10 cellular contexts compared by ENCODE assay signal in the genomic region with DNA sequence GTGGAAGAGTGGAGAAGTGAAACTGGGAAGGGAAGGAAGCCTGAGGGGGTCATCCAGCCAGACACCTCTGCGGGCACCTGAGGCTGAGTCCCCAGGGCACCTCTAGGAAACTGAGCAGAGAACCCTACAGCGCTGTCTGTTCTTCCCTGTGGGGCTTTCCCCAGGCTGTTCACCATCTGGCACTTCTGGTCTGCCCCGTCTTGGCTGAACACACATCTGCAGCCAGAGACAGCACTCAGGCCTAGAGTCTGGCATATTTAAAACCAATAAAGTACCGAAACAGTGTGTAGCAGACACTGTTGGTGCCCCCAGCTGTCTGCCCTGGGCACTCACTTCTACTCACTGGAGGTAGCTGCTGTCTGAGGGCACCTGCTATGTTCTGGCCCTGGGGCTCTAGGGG. TPM values are rescaled to one million over a fixed set of nuclear protein-coding genes. Genes with fewer than 3 reads are reported as not detected.
DNase-seq lines count a peak whose midpoint lies in the region; ATAC-seq, FAIRE-seq and TF ChIP-seq lines count a peak whose summit lies in the region.
"Had no signal": no experiment of that assay in that cellular context is flagged by ENCODE, and none has a peak within 500 bp of the region (broad histone marks: within the 10 kb centered on the region; RNA-seq: fewer than 3 reads in every experiment).

No MANE protein-coding gene starts in this region.

- intact Hi-C loops in pancreas (cut with DNase I): no loop called here

- peak; percentile 78 for ATAC-seq in GM18870 (IDR thresholded peaks at IDR 0.05; ENCODE audit: unreplicated experiment)
- peak; percentile 93 for ATAC-seq in HG02588 (IDR thresholded peaks at IDR 0.05; ENCODE audit: unreplicated experiment)
- ATAC-seq in HG03469 (IDR thresholded peaks at IDR 0.05; ENCODE audit: unreplicated experiment): peak; percentile 64
- peak; percentile 96 to 98 for ATAC-seq in naive B cell (ENCODE audit: low read depth in 2 of 2)
- no peak for ATAC-seq in pancreas
- ATAC-seq: activated T-cell treated with anti-CD3 and anti-CD28 coated beads, Interleukin-2, amount 50 U/mL, for 72 hours had no signal

- H3K27ac ChIP-seq in pancreas: no peak overlapping the region

- DNase-seq in naive B cell (peak; percentile 70), HTR-8/SVneo (ENCODE audit: insufficient read length, low spot score) (no peak), pancreas (no peak)
- DNase-seq in activated naive CD4-positive, alpha-beta T cell treated with anti-CD3 and anti-CD28 coated beads, Interleukin-2, amount 50 U/mL, for 16 hours: no peak
- no peak for DNase-seq in stimulated activated CD4-positive, alpha-beta T cell treated with anti-CD3 and anti-CD28 coated beads, Interleukin-4, amount 100 ng/mL, for 4 hours
- DNase-seq: activated T-cell treated with anti-CD3 and anti-CD28 coated beads, Interleukin-2, amount 50 U/mL, for 72 hours had no signal

- no peaks in the 10 kb centered on the region for H3K4me1 ChIP-seq in pancreas

- peak overlapping the region; percentile 14 to 95 (median 76) for H3K27ac Mint-ChIP-seq in naive B cell
- H3K27ac Mint-ChIP-seq: activated T-cell treated with anti-CD3 and anti-CD28 coated beads, Interleukin-2, amount 50 U/mL, for 72 hours had no signal

- TF ChIP-seq CTCF in pancreas (IDR thresholded peaks at IDR 0.05): no peak

- H3K27me3 Mint-ChIP-seq in naive B cell: no peaks in the 10 kb centered on the region

- H3K4me3 ChIP-seq in pancreas: no peak overlapping the region

- H3K4me1 Mint-ChIP-seq in naive B cell: peaks cover 23 to 36% (median 31%) of the 10 kb centered on the region in 3 donors

- H3K36me3 Mint-ChIP-seq in naive B cell: peaks cover 0 to 4% of the 10 kb centered on the region in 2 donors

- no peaks in the 10 kb centered on the region for H3K27me3 ChIP-seq in pancreas

- H3K9me3 ChIP-seq in pancreas: no peaks in the 10 kb centered on the region

- FAIRE-seq in HTR-8/SVneo (lab: Jason Lieb, UNC): no peak
- no peak for FAIRE-seq in pancreas (lab: Jason Lieb, UNC)
- FAIRE-seq: colon had no signal

- H3K9me3 Mint-ChIP-seq in naive B cell: peaks cover 0 to 15% (median 5%) of the 10 kb centered on the region in 7 donors

- no peaks in the 10 kb centered on the region for H3K36me3 ChIP-seq in pancreas

- WGBS in pancreas, 2 donors: 83 to 84% methylated on average over 4 of the region's 4 CpGs

- H3K4me3 Mint-ChIP-seq in naive B cell: peak overlapping the region in 5 of 8 donors; percentile 0 to 77 (median 24)
- H3K4me3 Mint-ChIP-seq: activated T-cell treated with anti-CD3 and anti-CD28 coated beads, Interleukin-2, amount 50 U/mL, for 72 hours had no signal

RNA-seq across cellular contexts. Expression of a gene that starts 9.4 kb away (rescaled TPM):
- polyA plus RNA-seq in naive B cell (ENCODE audit: low read depth in 6 of 6): 10 to 100 TPM in 4 of 6 donors, 1 to 10 TPM in 2; 3.9 to 18.4 (median 12.1) TPM
- total RNA-seq in pancreas: 10 to 100 TPM; 20.9 to 26.2 (median 23.6) TPM
- polyA plus RNA-seq in pancreas: 10 to 100 TPM in 1 of 2 donors, 1 to 10 TPM in 1; 6.9 to 10.1 TPM

Comparison
In these comparisons a context has a peak if more than half of its experiments do, and no peak if none do; other contexts are left out.
1. ATAC-seq: peak in GM18870 (single experiment), HG02588 (single experiment), HG03469 (single experiment) and naive B cell (2 of 2); none in pancreas (0 of 4).